In the genomic region with DNA sequence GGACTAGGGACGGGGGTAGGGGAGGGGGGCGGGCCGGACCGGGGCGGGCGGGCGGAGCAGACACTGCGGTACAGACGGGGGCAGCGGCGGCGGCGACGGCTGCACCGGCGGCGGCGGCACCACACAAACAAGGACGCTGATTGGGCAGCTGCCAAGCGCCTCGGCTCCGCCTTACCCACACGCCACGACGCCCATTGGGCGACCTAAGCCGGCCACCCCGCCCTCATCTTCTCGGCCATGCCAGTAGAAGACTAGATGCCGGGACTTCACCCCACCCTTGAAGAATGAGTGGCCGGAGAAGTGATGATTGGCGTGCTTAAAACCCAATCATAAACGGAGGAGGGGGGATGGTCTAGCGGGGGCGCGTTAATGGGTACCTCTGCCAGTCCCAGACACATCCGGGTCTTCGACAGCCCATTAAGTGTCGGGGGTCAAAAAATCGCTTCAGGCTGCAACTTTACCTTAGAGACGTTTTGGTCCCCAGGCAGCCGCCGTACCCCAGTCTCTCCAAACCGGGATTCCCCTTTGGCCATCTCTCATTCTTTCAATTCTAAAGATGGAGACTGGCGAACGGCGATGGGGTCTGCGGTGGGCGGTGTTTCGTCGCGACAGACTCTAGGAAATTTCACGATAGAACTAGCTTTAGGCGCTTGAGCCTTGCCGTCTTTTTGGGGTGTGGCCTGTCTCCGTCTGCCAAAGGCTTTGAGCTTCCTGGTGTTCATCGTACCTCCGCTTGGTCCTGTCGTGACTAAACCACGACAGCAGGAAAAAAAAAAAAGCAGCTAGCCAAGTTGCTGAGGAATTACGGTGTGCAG, we compare ENCODE assay signal across 8 cellular contexts. TPM values are rescaled to one million over a fixed set of nuclear protein-coding genes. Genes with fewer than 3 reads are reported as not detected.
DNase-seq lines count a peak whose midpoint lies in the region; TF ChIP-seq lines count a peak whose summit lies in the region.

A gene (minus strand): TSS at position 135 of the 815 bp plus-strand sequence. CDS start 94,625 bp downstream, outside the sequence.

- no peak within 1 kb of the TSS for H3K4ac ChIP-seq in H9 (ENCODE audit: low read depth, low read length)

- no peak within 1 kb of the TSS for H4K5ac ChIP-seq in H9 (ENCODE audit: insufficient read length, low read depth, low read length)

- peak within 1 kb of the TSS; percentile 96 for H3K18ac ChIP-seq in H9 (ENCODE audit: insufficient read length, low read depth, low read length)

- no peaks in the 10 kb centered on the region for H3K79me1 ChIP-seq in H9 (ENCODE audit: insufficient read depth, low read depth, low read length, poor library complexity, severe bottlenecking)

- peak within 1 kb of the TSS; percentile 88 for H3K9ac ChIP-seq in H9 (ENCODE audit: extremely low read depth, insufficient read length, low read length)
- peak within 1 kb of the TSS; percentile 93 for H3K9ac ChIP-seq in neural cell (ENCODE audit: low read length)

- H3K4me1 ChIP-seq in H9 (ENCODE audit: insufficient read depth, low read length), result no peaks in the 10 kb centered on the region; the same call in 1 of the 2 replicates
- H3K4me1 ChIP-seq in stomach, result peaks cover 31 to 50% (median 45%) of the 10 kb centered on the region in 4 donors

- no peak within 1 kb of the TSS for H2BK20ac ChIP-seq in H9 (ENCODE audit: low read depth, low read length, poor library complexity, severe bottlenecking)

- H3T11ph ChIP-seq in H9 (ENCODE audit: low read length), result no peak within 1 kb of the TSS

- TF ChIP-seq RAD21 in neural cell (conservative IDR thresholded peaks at IDR 0.05), result peak; percentile 61

- H2BK120ac ChIP-seq in H9 (ENCODE audit: low read depth, low read length, poor library complexity, severe bottlenecking), result no peak within 1 kb of the TSS

- H3K23ac ChIP-seq in H9 (ENCODE audit: insufficient read length, low read depth, low read length), result no peak within 1 kb of the TSS

- H3K23me2 ChIP-seq in H9 (ENCODE audit: insufficient read length, low read depth, low read length, poor library complexity, severe bottlenecking), result peaks cover 14% of the 10 kb centered on the region

- H4K20me1 ChIP-seq in H9 (ENCODE audit: control insufficient read depth, insufficient read depth, insufficient read length) (peaks cover 4% of the 10 kb centered on the region), neural cell (ENCODE audit: insufficient read depth) (peaks cover 20% of the 10 kb centered on the region)

- no peak for TF ChIP-seq CTCF in H9 (conservative IDR thresholded peaks at IDR 0.05)
- no peak for TF ChIP-seq CTCF in fibroblast of villous mesenchyme (IDR thresholded peaks at IDR 0.05; ENCODE audit: insufficient read depth, low read depth, low read length)
- no peak for TF ChIP-seq CTCF in neural cell (IDR thresholded peaks at IDR 0.05; ENCODE audit: poor library complexity, severe bottlenecking)
- TF ChIP-seq CTCF in stomach (IDR thresholded peaks at IDR 0.05), result no peak

- H4K8ac ChIP-seq in H9 (replicated peaks; ENCODE audit: insufficient read length, low read depth, low read length), result no peak within 1 kb of the TSS

- peak; percentile 100 for DNase-seq in ELR (ENCODE audit: low read depth)
- DNase-seq in H9, result peak; percentile 100
- DNase-seq in MG63, result peak; percentile 100
- peak; percentile 100 for DNase-seq in SHP77 treated with DMSO at 0.1 percent for 48 hours (lab: John Stamatoyannopoulos, UW)
- peak; percentile 99 for DNase-seq in activated effector memory CD4-positive, alpha-beta T cell treated with anti-CD3 and anti-CD28 coated beads, Interleukin-2, amount 50 U/mL, for 16 hours
- DNase-seq in fibroblast of villous mesenchyme (ENCODE audit: low read depth), result peak; percentile 100
- DNase-seq in stomach, result peak; percentile 100

- peak within 1 kb of the TSS; percentile 59 for H2BK5ac ChIP-seq in H9 (ENCODE audit: insufficient read length, low read length)

- no peak within 1 kb of the TSS for H2BK15ac ChIP-seq in H9 (ENCODE audit: low read depth, low read length)

- TF ChIP-seq POLR2A in stomach (IDR thresholded peaks at IDR 0.05), result no peak

- H3K79me2 ChIP-seq in H9 (ENCODE audit: insufficient read depth, low read length), result peaks cover 29% of the 10 kb centered on the region; the same call in 1 of the 2 replicates
- peaks cover 41% of the 10 kb centered on the region for H3K79me2 ChIP-seq in neural cell (replicated peaks; ENCODE audit: insufficient read depth, low read length)

- peak within 1 kb of the TSS; percentile 89 to 94 for H3K4me3 Mint-ChIP-seq in H9

- no peaks in the 10 kb centered on the region for H3K27me3 Mint-ChIP-seq in H9 (ENCODE audit: low read depth)

- H3K27ac ChIP-seq in H9 (ENCODE audit: insufficient read length, low read depth, low read length) (peak within 1 kb of the TSS; percentile 61), neural cell (ENCODE audit: low read length) (peak within 1 kb of the TSS; percentile 96), stomach (peak within 1 kb of the TSS; percentile 85 to 93 (median 92))

- no peaks in the 10 kb centered on the region for H3K9me3 Mint-ChIP-seq in H9

- no peak within 1 kb of the TSS for H2AK5ac ChIP-seq in H9 (ENCODE audit: insufficient read length, low read length)

- H3K4me1 Mint-ChIP-seq in H9, result peaks cover 24% of the 10 kb centered on the region in 2 experiments

- no peaks in the 10 kb centered on the region for H3K9me2 ChIP-seq in neural cell (ENCODE audit: insufficient read depth, low read length)

- no peaks in the 10 kb centered on the region for H3K9me3 ChIP-seq in H9 (ENCODE audit: control insufficient read depth, low read depth, low read length)
- H3K9me3 ChIP-seq in MG63, result no peaks in the 10 kb centered on the region
- H3K9me3 ChIP-seq in neural cell (ENCODE audit: low read length), result no peaks in the 10 kb centered on the region
- H3K9me3 ChIP-seq in stomach, result no peaks in the 10 kb centered on the region

- no peak within 1 kb of the TSS for H4K91ac ChIP-seq in H9 (ENCODE audit: insufficient read length, low read depth, low read length)

- peaks cover 10% of the 10 kb centered on the region for H3K36me3 ChIP-seq in MG63
- no peaks in the 10 kb centered on the region for H3K36me3 ChIP-seq in neural cell (ENCODE audit: insufficient read depth, low read length)
- peaks cover 0 to 6% (median 0%) of the 10 kb centered on the region in 4 donors for H3K36me3 ChIP-seq in stomach

- no peak within 1 kb of the TSS for H2BK12ac ChIP-seq in H9 (ENCODE audit: insufficient read length, low read depth, low read length)

- H3K56ac ChIP-seq in H9 (ENCODE audit: insufficient read length, low read depth, low read length), result no peak within 1 kb of the TSS

- WGBS in H9 (ENCODE audit: extremely low coverage, insufficient read length, low lambda C conversion rate), result no CpG with 5 or more reads among the region's 61 CpGs
- WGBS in stomach, 5 donors, result 0 to 1% (median 1%) methylated on average over 43 to 61 of the region's 61 CpGs

- peaks cover 4% of the 10 kb centered on the region for H3F3A ChIP-seq in neural cell (ENCODE audit: insufficient read depth, low read length, poor library complexity, severe bottlenecking)

- H3K36me3 Mint-ChIP-seq in H9 (ENCODE audit: insufficient read depth in 1 of 3, low read depth in 3 of 3), result peaks cover 1 to 5% (median 4%) of the 10 kb centered on the region in 3 experiments; a peak in 3 of 7 replicates

- H3K27me3 ChIP-seq in H9 (ENCODE audit: insufficient read depth, low read length) (no peaks in the 10 kb centered on the region), MG63 (no peaks in the 10 kb centered on the region), neural cell (ENCODE audit: insufficient read depth, low read depth, low read length) (no peaks in the 10 kb centered on the region), stomach (no peaks in the 10 kb centered on the region)

- H3K27ac Mint-ChIP-seq in H9, result peak within 1 kb of the TSS; percentile 96 to 98 (median 96)

- H3K4me3 ChIP-seq in MG63, result peak within 1 kb of the TSS; percentile 69
- peak within 1 kb of the TSS; percentile 88 for H3K4me3 ChIP-seq in fibroblast of villous mesenchyme (ENCODE audit: low read depth, low read length)
- peak within 1 kb of the TSS; percentile 83 for H3K4me3 ChIP-seq in neural cell (ENCODE audit: low read length)
- H3K4me3 ChIP-seq in stomach, result peak within 1 kb of the TSS; percentile 89 to 93 (median 90)

- intact Hi-C loops in stomach (cut with DNase I; ENCODE audit: low total_unique reads), result no loop called here

- H3K4me2 ChIP-seq in H9 (ENCODE audit: insufficient read depth, insufficient read length, low read length) (peak within 1 kb of the TSS; percentile 99), neural cell (ENCODE audit: low read length) (peak within 1 kb of the TSS; percentile 96)

- TF ChIP-seq EP300 in neural cell (conservative IDR thresholded peaks at IDR 0.05; ENCODE audit: poor library complexity, severe bottlenecking), result peak; percentile 73
- TF ChIP-seq EP300 in stomach (IDR thresholded peaks at IDR 0.05), result no peak

- peak within 1 kb of the TSS; percentile 93 for H3K14ac ChIP-seq in H9 (ENCODE audit: insufficient read depth, low read length)

- no peak within 1 kb of the TSS for H2AFZ ChIP-seq in H9 (ENCODE audit: low read length)
- peak within 1 kb of the TSS; percentile 66 for H2AFZ ChIP-seq in neural cell (ENCODE audit: low read depth, low read length)

TF ChIP-seq in neural cell, 6 proteins besides CTCF, POLR2A, EP300 and RAD21 (continues in another document):
- TF ChIP-seq POLR2AphosphoS5 (IDR thresholded peaks at IDR 0.05), result peak; percentile 84
- TF ChIP-seq TAF1 (IDR thresholded peaks at IDR 0.05; ENCODE audit: low read depth), result peak; percentile 23

RNA-seq across cellular contexts. Expression of the gene that starts here (rescaled TPM):
- 37.0 and 44.1 TPM in 2 replicates for total RNA-seq in H9 (2021)
- total RNA-seq in MG63 (2014; rRNA removed; shearing (Covaris generic); ENCODE audit: low replicate concordance), result 5.9 and 7.4 TPM in 2 replicates
- 6.8 and 8.6 TPM in 2 replicates for total RNA-seq in fibroblast of villous mesenchyme
- 12.0 and 12.8 TPM in 2 replicates for polyA plus RNA-seq in neural cell
- 19.0 and 27.2 TPM in 2 replicates for polyA minus RNA-seq in neural cell
- total RNA-seq in stomach, result 10 to 100 TPM; 15.8 to 26.3 (median 18.1) TPM
- polyA plus RNA-seq in stomach, result 1 to 10 TPM; 2.7 to 3.4 (median 3.2) TPM

Comparison
In these comparisons a context has a peak if more than half of its experiments do, and no peak if none do; other contexts are left out.
1. Peak in every context shown above with its lines: DNase-seq, H3K4me3 ChIP-seq and H3K27ac ChIP-seq.